8 cellular contexts compared by ENCODE assay signal in the genomic region with DNA sequence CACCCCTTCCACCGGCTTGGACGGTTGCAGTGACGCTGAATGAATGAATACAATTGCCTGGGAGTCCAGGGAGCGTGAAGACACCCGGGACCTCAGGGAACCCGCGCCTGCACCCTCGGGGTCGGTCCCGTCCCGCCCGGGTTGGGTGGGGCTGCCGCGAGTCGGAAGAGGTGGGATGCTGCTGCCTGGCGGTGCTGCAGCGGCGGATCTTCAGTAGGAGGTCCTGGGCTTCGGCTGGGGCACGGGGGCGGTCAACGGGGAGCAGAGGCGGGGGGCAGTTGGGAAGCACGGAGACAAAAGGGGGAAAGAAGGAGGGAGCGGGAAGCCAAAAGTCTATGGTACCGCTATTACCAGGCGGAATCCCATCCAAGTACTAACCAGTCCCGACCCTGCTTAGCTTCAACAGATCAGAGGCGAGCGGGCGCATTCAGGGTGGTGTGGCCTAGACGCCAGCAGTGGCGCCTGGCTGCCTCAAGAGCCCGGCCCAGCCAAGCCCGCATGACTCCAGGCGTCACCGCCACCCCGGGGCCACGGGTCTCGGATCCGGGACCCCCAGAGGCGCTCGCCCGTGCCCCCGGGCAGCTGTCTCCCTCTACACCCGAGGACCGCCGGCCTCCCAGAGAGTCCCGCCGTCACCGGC. TPM values are rescaled to one million over a fixed set of nuclear protein-coding genes. Genes with fewer than 3 reads are reported as not detected.
DNase-seq lines count a peak whose midpoint lies in the region; ATAC-seq, FAIRE-seq and TF ChIP-seq lines count a peak whose summit lies in the region.
"Not testable (repeated sequence)": the region's sequence is repeated elsewhere in the genome, so short reads cannot be mapped to it uniquely, and the experiment has no call there.

No MANE protein-coding gene starts in this region.

- not testable (repeated sequence) for H2AFZ ChIP-seq in H1 (ENCODE audit: low read length); neuron (ENCODE audit: low read depth, low read length)

- CTCF ChIA-PET in H1 (lab: Charles Lee; ENCODE audit: partially characterized antibody), result not testable (repeated sequence)

- not testable (repeated sequence) for H2AK5ac ChIP-seq in H1 (ENCODE audit: low read depth, low read length)

- not testable (repeated sequence) for H2BK20ac ChIP-seq in H1 (ENCODE audit: low read length)

- H3K4ac ChIP-seq in H1 (replicated peaks; ENCODE audit: insufficient read length, low read depth, low read length), result not testable (repeated sequence)

- H3K79me1 ChIP-seq in H1 (ENCODE audit: low read depth, low read length), result not testable (repeated sequence)

- H2BK5ac ChIP-seq in H1 (ENCODE audit: low read depth, low read length), result not testable (repeated sequence)

- H3K23ac ChIP-seq in H1 (ENCODE audit: insufficient read length), result not testable (repeated sequence)

- not testable (repeated sequence) for H4K5ac ChIP-seq in H1 (ENCODE audit: insufficient read length, low read depth, low read length)

- H3K79me2 ChIP-seq in H1 (ENCODE audit: control insufficient read depth in 1 of 2, insufficient read depth in 2 of 2, low read length in 2 of 2), result not testable (repeated sequence)

- not testable (repeated sequence) for H3K14ac ChIP-seq in H1 (ENCODE audit: insufficient read length)

- H2BK15ac ChIP-seq in H1 (ENCODE audit: low read length), result not testable (repeated sequence)

- not testable (repeated sequence) for TF ChIP-seq RAD21 in H1 (IDR thresholded peaks at IDR 0.05 in 1 of 2, conservative IDR thresholded peaks at IDR 0.05 in 1 of 2; ENCODE audit: low read depth in 2 of 2, low read length in 2 of 2)

- peak; percentile 10 for DNase-seq in CD1c-positive myeloid dendritic cell (ENCODE audit: extremely low spot score)
- DNase-seq in H7, result peak; percentile 55
- peak; percentile 23 for DNase-seq in T-helper 9 cell
- peak; percentile 21 for DNase-seq in activated effector memory CD4-positive, alpha-beta T cell treated with Interleukin-2 at 50 U/mL for 16 hours
- DNase-seq in H1 (ENCODE audit: low read depth in 1 of 2, low spot score in 2 of 2), result peak in 1 of 2 experiments; percentile 77
- DNase-seq in iPS-NIHi11 (ENCODE audit: low spot score), result peak; percentile 4
- peak; percentile 43 for DNase-seq in stimulated activated naive CD8-positive, alpha-beta T cell treated with anti-CD3 and anti-CD28 coated beads, Interleukin-15, Interleukin-2, amounts not matched to agents 100 U/mL and 50 U/mL, for 24 hours

- H3K4me3 ChIP-seq in H7 (ENCODE audit: insufficient read depth, low read depth, low read length) (0 out of 2 replicates have a peak overlapping the region, but pooled peaks have one; percentile 4), H1 (ENCODE audit: extremely low read depth in 1 of 4, insufficient read depth in 2 of 4, low read depth in 3 of 4, low read length in 4 of 4) (peak overlapping the region in 1 of 4 experiments; percentile 36; a peak in 1 of 8 replicates), neuron (ENCODE audit: low read length) (peak overlapping the region; percentile 39)

- ATAC-seq in stimulated activated naive CD8-positive, alpha-beta T cell treated with anti-CD3 and anti-CD28 coated beads, Interleukin-15, Interleukin-2, amounts not matched to agents 100 U/mL and 50 U/mL, for 24 hours, result not testable (repeated sequence)

- TF ChIP-seq EP300 in H1 (IDR thresholded peaks at IDR 0.05; ENCODE audit: borderline replicate concordance in 1 of 2, low read depth in 2 of 2, low read length in 2 of 2), result not testable (repeated sequence)

- not testable (repeated sequence) for H3K36me3 ChIP-seq in H7 (replicated peaks; ENCODE audit: control insufficient read depth, insufficient read depth, low read length); H1 (ENCODE audit: control insufficient read depth in 2 of 4, insufficient read depth in 4 of 4, low read length in 3 of 4); neuron (ENCODE audit: insufficient read depth, low read length)

- H3K27me3 ChIP-seq in H7 (ENCODE audit: control insufficient read depth, insufficient read depth, low read length) (peaks cover 16% of the 10 kb centered on the region), H1 (replicated peaks in 1 of 4; ENCODE audit: control insufficient read depth in 3 of 4, extremely low read depth in 1 of 4, insufficient read depth in 3 of 4, low read length in 3 of 4) (peaks cover 2 to 22% (median 13%) of the 10 kb centered on the region in 4 experiments)
- H3K27me3 ChIP-seq in neuron (ENCODE audit: insufficient read depth, low read length), result not testable (repeated sequence)

- H3K18ac ChIP-seq in H1 (ENCODE audit: extremely low read depth, low read length), result not testable (repeated sequence)

- 55% methylated on average over 32 of the region's 51 CpGs; no CpG with 5 or more reads in 1 of the 2 experiments for WGBS in H1 (ENCODE audit: extremely low coverage in 1 of 2, insufficient coverage in 1 of 2, insufficient read length in 1 of 2, insufficient replicate concordance in 2 of 2, low coverage in 1 of 2, low lambda C conversion rate in 2 of 2, missing lambda C conversion rate in 1 of 2), 2 experiments

- not testable (repeated sequence) for TF ChIP-seq CTCF in H1 (IDR thresholded peaks at IDR 0.05; ENCODE audit: control extremely low read depth in 1 of 3, insufficient read depth in 1 of 3, low read depth in 1 of 3, low read length in 3 of 3)

- not testable (repeated sequence) for H2BK120ac ChIP-seq in H1 (replicated peaks; ENCODE audit: low read depth, low read length)

- FAIRE-seq in H1 (lab: Jason Lieb, UNC), result not testable (repeated sequence)

- not testable (repeated sequence) for H2BK12ac ChIP-seq in H1 (ENCODE audit: low read depth, low read length)

- H4K91ac ChIP-seq in H1 (replicated peaks; ENCODE audit: insufficient read length, low read length), result not testable (repeated sequence)

- POLR2A ChIA-PET in H1 (lab: Charles Lee; ENCODE audit: partially characterized antibody), result not testable (repeated sequence)

- H4K8ac ChIP-seq in H1 (ENCODE audit: extremely low read depth, insufficient read depth, low read length), result not testable (repeated sequence)

- not testable (repeated sequence) for H4K20me1 ChIP-seq in H1 (replicated peaks in 1 of 2; ENCODE audit: control insufficient read depth in 1 of 2, insufficient read depth in 2 of 2, low read length in 2 of 2)

- not testable (repeated sequence) for H3K56ac ChIP-seq in H1 (replicated peaks; ENCODE audit: insufficient read length, low read depth, low read length)

- H3K9me3 ChIP-seq in H1 (ENCODE audit: insufficient read depth in 2 of 2, low read depth in 1 of 2, low read length in 1 of 2), result peaks cover 8 to 43% of the 10 kb centered on the region in 2 experiments; a peak in 2 of 4 replicates
- H3K9me3 ChIP-seq in neuron (ENCODE audit: low read length), result not testable (repeated sequence)

- TF ChIP-seq POLR2A in H1 (IDR thresholded peaks at IDR 0.05; ENCODE audit: control extremely low read depth in 1 of 2, low read depth in 2 of 2, low read length in 2 of 2), result not testable (repeated sequence)

- H3K23me2 ChIP-seq in H1 (ENCODE audit: low read depth, low read length), result not testable (repeated sequence)

- H3K4me1 ChIP-seq in H1 (replicated peaks in 1 of 4; ENCODE audit: control insufficient read depth in 3 of 4, insufficient read depth in 4 of 4, low read length in 3 of 4); neuron (ENCODE audit: insufficient read depth, low read length): not testable (repeated sequence)

- H3K27ac ChIP-seq in H1 (ENCODE audit: low read depth, low read length), result not testable (repeated sequence)

- H3K9ac ChIP-seq in H1 (replicated peaks in 1 of 4; ENCODE audit: extremely low read depth in 1 of 4, low read depth in 3 of 4, low read length in 3 of 4), result not testable (repeated sequence)

- H3K4me2 ChIP-seq in H1 (ENCODE audit: insufficient read depth in 1 of 2, low read depth in 2 of 2, low read length in 2 of 2), result not testable (repeated sequence)

TF ChIP-seq in H1, 55 proteins besides CTCF, POLR2A, EP300 and RAD21:
- 0 out of 2 replicates have a peak, but pooled peaks have one; percentile 52 for TF ChIP-seq TBP (IDR thresholded peaks at IDR 0.05; ENCODE audit: low read depth, low read length)

RNA-seq across cellular contexts. Expression of a gene that starts 48.1 kb away (rescaled TPM):
- total RNA-seq in H7 (2014; rRNA removed; shearing (Covaris generic)), result 3.1 and 10.1 TPM in 2 replicates
- 4.8 and 5.3 TPM in 2 replicates for total RNA-seq in H1 (2021; fragmentation: NEBNext Ultra II Directional; extraction: Animal tissue kit (Norgen Biotek cat#: 25700))
- polyA plus RNA-seq in H1 (2011; rRNA removed), result 1.6 and 4.3 TPM in 2 replicates
- 11.1 TPM for polyA plus RNA-seq in H1 (2011; cell fraction: cytosol; rRNA removed)
- 3.9 TPM for polyA plus RNA-seq in H1 (2011; cell fraction: nucleus; rRNA removed)
- 5.5 to 6.1 TPM (median 5.9 TPM) in 4 replicates for polyA plus RNA-seq in H1 (2012, experiment 1 of 2)
- polyA plus RNA-seq in H1 (2012, experiment 2 of 2), result 0.91 TPM
- polyA plus RNA-seq in H1 (2013, experiment 1 of 2), result 5.2 TPM
- polyA plus RNA-seq in H1 (2013, experiment 2 of 2), result 4.6 TPM
- polyA minus RNA-seq in H1 (2011; rRNA and poly(A)+ RNA removed), result 5.0 and 10.1 TPM in 2 replicates
- polyA minus RNA-seq in H1 (2011; cell fraction: cytosol; rRNA and poly(A)+ RNA removed), result 3.6 TPM
- polyA minus RNA-seq in H1 (2011; cell fraction: nucleus; rRNA and poly(A)+ RNA removed), result 19.8 TPM
